1 cellular context compared by ENCODE assay signal in genomic region chr16:85610446-85611204, GRCh38.
A peak's percentile ranks its signal among the peaks of the same experiment; 100 is the strongest.
TF ChIP-seq lines count a peak whose summit lies in the region.

No MANE protein-coding gene starts in this region.

TF ChIP-seq in GM23338, 12 proteins besides CTCF, POLR2A, EP300 and RAD21 (continued from another document):
- TF ChIP-seq JUNB (IDR thresholded peaks at IDR 0.05; ENCODE audit: unreplicated experiment) (no peak), POLR2AphosphoS5 (IDR thresholded peaks at IDR 0.05; ENCODE audit: low read depth) (peak; percentile 46; the same call in 1 of the 2 replicates), STAT1 (IDR thresholded peaks at IDR 0.05; ENCODE audit: unreplicated experiment) (no peak), ZNF462 (CRISPR knock-in tag; IDR thresholded peaks at IDR 0.05) (no peak), NANOG (IDR thresholded peaks at IDR 0.05; ENCODE audit: borderline replicate concordance) (no peak), REST (IDR thresholded peaks at IDR 0.05; ENCODE audit: unreplicated experiment) (no peak), EZH2phosphoT487 (IDR thresholded peaks at IDR 0.05; ENCODE audit: unreplicated experiment) (no peak), CREB1 (CRISPR knock-in tag; IDR thresholded peaks at IDR 0.05; ENCODE audit: low read depth) (peak; percentile 66), ZNF114 (CRISPR knock-in tag; IDR thresholded peaks at IDR 0.05) (no peak)
